ENCODE assay signal across 14 cellular contexts in the genomic region with DNA sequence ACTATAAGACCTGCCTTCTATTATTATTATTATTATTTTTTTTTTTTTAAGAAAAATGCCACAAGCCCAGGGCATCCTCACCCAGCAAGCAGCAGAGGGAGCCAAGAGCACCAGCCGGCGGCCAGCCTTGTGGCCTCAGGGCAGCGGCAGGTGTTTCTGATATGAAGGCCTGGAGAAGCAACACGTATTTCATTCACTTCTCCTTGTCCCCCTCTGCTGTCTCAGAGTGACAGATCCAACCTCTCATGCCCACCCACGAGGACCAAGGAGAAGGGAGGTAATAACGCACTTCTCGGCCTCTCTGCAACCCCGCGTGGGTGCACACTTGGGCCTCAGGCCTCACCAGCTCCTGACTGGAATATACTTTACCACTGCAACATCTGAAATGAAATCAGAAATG. TPM values are rescaled to one million over a fixed set of nuclear protein-coding genes. Genes with fewer than 3 reads are reported as not detected.
DNase-seq lines count a peak whose midpoint lies in the region; ATAC-seq and TF ChIP-seq lines count a peak whose summit lies in the region.
"Had no signal": no experiment of that assay in that cellular context is flagged by ENCODE, and none has a peak within 500 bp of the region (broad histone marks: within the 10 kb centered on the region; RNA-seq: fewer than 3 reads in every experiment).

No MANE protein-coding gene starts in this region.

- ATAC-seq in GM18861 (IDR thresholded peaks at IDR 0.05; ENCODE audit: unreplicated experiment), result no peak
- ATAC-seq: activated CD8-positive, alpha-beta T cell treated with anti-CD3 and anti-CD28 coated beads for 36 hours had no signal

- TF ChIP-seq POLR2A in spleen (IDR thresholded peaks at IDR 0.05), result no peak

- DNase-seq in NCI-H82 (lab: John Stamatoyannopoulos, UW) (peak; percentile 12), NCI-H82 treated with DMSO at 0.1 percent for 48 hours (lab: John Stamatoyannopoulos, UW; ENCODE audit: unreplicated experiment) (no peak), RWPE1 (ENCODE audit: low spot score) (no peak), glomerular visceral epithelial cell (ENCODE audit: extremely low spot score) (peak; percentile 33), spleen (peak; percentile 49), NCI-H2171 treated with DMSO at 0.1 percent for 48 hours (lab: John Stamatoyannopoulos, UW) (no peak), SIG-M5 treated with dmso at 0.1 percent for 504 hours (lab: John Stamatoyannopoulos, UW; ENCODE audit: unreplicated experiment) (no peak)
- DNase-seq: activated CD8-positive, alpha-beta T cell treated with anti-CD3 and anti-CD28 coated beads for 36 hours; AML-193; lower lobe of right lung; stimulated activated naive CD4-positive, alpha-beta T cell treated with Interleukin-2 at 50 U/mL for 16 hours had no signal

- H3K4me1 ChIP-seq in spleen, result peaks cover 4 to 40% (median 20%) of the 10 kb centered on the region in 6 donors

- no peaks in the 10 kb centered on the region for H3K27me3 ChIP-seq in spleen (replicated peaks in 1 of 7)
- H3K27me3 ChIP-seq: ascending aorta had no signal

- no peak for TF ChIP-seq CTCF in RWPE1 (conservative IDR thresholded peaks at IDR 0.05; ENCODE audit: low read depth)
- TF ChIP-seq CTCF in spleen (IDR thresholded peaks at IDR 0.05 in 8 of 11, conservative IDR thresholded peaks at IDR 0.05 in 3 of 11), result no peak

- POLR2A ChIA-PET in RWPE1 (lab: Yijun Ruan, JAX; ENCODE audit: low non-redundant PET), result no interaction called here

- WGBS in spleen, 5 donors, result 82 to 89% (median 84%) methylated on average over 9 of the region's 9 CpGs

- CTCF ChIA-PET in RWPE1 (lab: Yijun Ruan, JAX), result interaction anchor here (0.6 to 1.4 kb wide), 8 partner anchors 9 to 256 kb away, joined by 3 to 11 read pairs (median 4); no protein-coding TSS in a partner anchor

- H3K9me3 ChIP-seq in spleen, result no peaks in the 10 kb centered on the region
- H3K9me3 ChIP-seq: ascending aorta, lower lobe of right lung had no signal

- peak overlapping the region; percentile 48 for H3K27ac ChIP-seq in RWPE1
- H3K27ac ChIP-seq in spleen, result no peak overlapping the region

- H3K4me3 ChIP-seq in spleen, result no peak overlapping the region
- H3K4me3 ChIP-seq: ascending aorta, lower lobe of right lung had no signal

- H3K36me3 ChIP-seq in spleen, result no peaks in the 10 kb centered on the region
- H3K36me3 ChIP-seq: ascending aorta, lower lobe of right lung had no signal

- intact Hi-C loops in spleen (cut with DNase I; ENCODE audit: low total_unique reads), result no loop called here

RNA-seq across cellular contexts. Expression of gene CDC42BPB, which starts 25.4 kb away (rescaled TPM):
- total RNA-seq in spleen, result 10 to 100 TPM; 40.2 to 94.5 (median 79.6) TPM
- 10 to 100 TPM in 2 of 3 donors, 1 to 10 TPM in 1; 6.4 to 22.6 (median 10.1) TPM for polyA plus RNA-seq in spleen

RNA-seq across cellular contexts. Expression of gene LBHD2, which starts 52.1 kb away (rescaled TPM):
- not detected for total RNA-seq in spleen
- under 1 TPM in 2 of 3 donors, not detected in 1; 0.52 to 0.55 TPM for polyA plus RNA-seq in spleen
- total RNA-seq: activated CD8-positive, alpha-beta T cell treated with anti-CD3 and anti-CD28 coated beads for 36 hours; ascending aorta; fibroblast of lung; lower lobe of right lung had no signal
- polyA plus RNA-seq: fibroblast of lung had no signal

Comparison
In these comparisons a context has a peak if more than half of its experiments do, and no peak if none do; other contexts are left out.
1. DNase-seq: peak in NCI-H82 (single experiment), glomerular visceral epithelial cell (single experiment) and spleen (single experiment); none in NCI-H82 treated with DMSO at 0.1 percent for 48 hours (single experiment), RWPE1 (single experiment), NCI-H2171 treated with DMSO at 0.1 percent for 48 hours (single experiment) and SIG-M5 treated with dmso at 0.1 percent for 504 hours (single experiment).